In genomic region chr22:46214149-46214548, GRCh38 we compare ENCODE assay signal across 5 cellular contexts. TPM values are rescaled to one million over a fixed set of nuclear protein-coding genes. Genes with fewer than 3 reads are reported as not detected.
"Had no signal": no experiment of that assay in that cellular context is flagged by ENCODE, and none has a peak within 500 bp of the region (broad histone marks: within the 10 kb centered on the region; RNA-seq: fewer than 3 reads in every experiment).

No MANE protein-coding gene starts in this region.

- ATAC-seq: GM23338 had no signal

- H3K4me3 ChIP-seq: GM23338 had no signal

- H3K4me3 Mint-ChIP-seq: GM23338, H9 had no signal

- DNase-seq: H9, HCEC 1CT, IMR-90 had no signal

- H3K27ac Mint-ChIP-seq: GM23338 had no signal

- H3K4me1 Mint-ChIP-seq: GM23338, H9 had no signal

RNA-seq across cellular contexts. Expression of gene PKDREJ, which starts 49.0 kb away (rescaled TPM):
- total RNA-seq: GM23338, HT-29, IMR-90 had no signal
- polyA plus RNA-seq: GM23338 had no signal
